In genomic region chr18:78085241-78086185, GRCh38 we compare ENCODE assay signal across 25 cellular contexts.
"Had no signal": no experiment of that assay in that cellular context is flagged by ENCODE, and none has a peak within 500 bp of the region (broad histone marks: within the 10 kb centered on the region; RNA-seq: fewer than 3 reads in every experiment).

No MANE protein-coding gene starts in this region.

- H3K4me1 ChIP-seq: heart right ventricle, left lung, pancreas, right lobe of liver, tibial nerve, upper lobe of left lung, uterus had no signal

- H3K27me3 ChIP-seq: left lung, pancreas, right lobe of liver, tibial nerve, upper lobe of left lung, uterus had no signal

- H3K4me1 Mint-ChIP-seq: naive thymus-derived CD4-positive, alpha-beta T cell; nephron; stimulated activated naive B cell treated with anti-CD40 and anti-IgM and Interleukin-4, amounts not matched to agents 10 μg/mL and 1 μg/mL and 100 μg/mL, for 72 hours had no signal

- H3K27ac Mint-ChIP-seq: naive thymus-derived CD4-positive, alpha-beta T cell; nephron; stimulated activated naive B cell treated with anti-CD40 and anti-IgM and Interleukin-4, amounts not matched to agents 10 μg/mL and 1 μg/mL and 100 μg/mL, for 72 hours; stimulated activated naive CD8-positive, alpha-beta T cell treated with anti-CD3 and anti-CD28 coated beads, Interleukin-15, Interleukin-2, amounts not matched to agents 100 ng/mL and 50 ng/mL, for 24 hours had no signal

- H3K4me3 Mint-ChIP-seq: naive thymus-derived CD4-positive, alpha-beta T cell; nephron; stimulated activated naive B cell treated with anti-CD40 and anti-IgM and Interleukin-4, amounts not matched to agents 10 μg/mL and 1 μg/mL and 100 μg/mL, for 72 hours; stimulated activated naive CD8-positive, alpha-beta T cell treated with anti-CD3 and anti-CD28 coated beads, Interleukin-15, Interleukin-2, amounts not matched to agents 100 ng/mL and 50 ng/mL, for 24 hours had no signal

- H3K9me3 Mint-ChIP-seq: nephron; stimulated activated naive CD8-positive, alpha-beta T cell treated with anti-CD3 and anti-CD28 coated beads, Interleukin-15, Interleukin-2, amounts not matched to agents 100 ng/mL and 50 ng/mL, for 24 hours had no signal

- H3K36me3 Mint-ChIP-seq: naive thymus-derived CD4-positive, alpha-beta T cell; stimulated activated naive B cell treated with anti-CD40 and anti-IgM and Interleukin-4, amounts not matched to agents 10 μg/mL and 1 μg/mL and 100 μg/mL, for 72 hours had no signal

- H3K27me3 Mint-ChIP-seq: stimulated activated naive B cell treated with anti-CD40 and anti-IgM and Interleukin-4, amounts not matched to agents 10 μg/mL and 1 μg/mL and 100 μg/mL, for 72 hours; stimulated activated naive CD8-positive, alpha-beta T cell treated with anti-CD3 and anti-CD28 coated beads, Interleukin-15, Interleukin-2, amounts not matched to agents 100 ng/mL and 50 ng/mL, for 24 hours had no signal

- H3K27ac ChIP-seq: dorsolateral prefrontal cortex, esophagus squamous epithelium, heart right ventricle, left lung, pancreas, right lobe of liver, thoracic aorta, tibial nerve, upper lobe of left lung, uterus had no signal

- ATAC-seq: heart right ventricle; left cardiac atrium; left lung; naive thymus-derived CD4-positive, alpha-beta T cell; pancreas; right lobe of liver; stimulated activated naive B cell treated with anti-CD40 and anti-IgM and Interleukin-4, amounts not matched to agents 10 μg/mL and 1 μg/mL and 100 μg/mL, for 72 hours had no signal

- DNase-seq: dorsolateral prefrontal cortex; effector CD4-positive, alpha-beta T cell; esophagus squamous epithelium; foreskin melanocyte; glutamatergic neuron; heart right ventricle; hippocampal formation; left cardiac atrium; left lung; mesenchymal stem cell; midbrain; naive thymus-derived CD4-positive, alpha-beta T cell; occipital lobe; pancreas; right lobe of liver; small intestine; stimulated activated CD4-positive, alpha-beta T cell treated with anti-CD3 and anti-CD28 coated beads, Interleukin-15, amount 100 ng/mL, for 24 hours; stimulated activated CD4-positive, alpha-beta T cell treated with anti-CD3 and anti-CD28 coated beads, Interleukin-2, amount 100 ng/mL, for 48 hours; stimulated activated naive B cell treated with anti-CD40 and anti-IgM and Interleukin-4, amounts not matched to agents 10 μg/mL and 1 μg/mL and 100 μg/mL, for 72 hours; uterus had no signal

- H3K36me3 ChIP-seq: esophagus squamous epithelium, heart right ventricle, left lung, pancreas, right lobe of liver, thoracic aorta, tibial nerve, upper lobe of left lung, uterus had no signal

- H3K4me3 ChIP-seq: dorsolateral prefrontal cortex, esophagus squamous epithelium, heart right ventricle, left lung, pancreas, right lobe of liver, thoracic aorta, tibial nerve, upper lobe of left lung, uterus had no signal

- H3K9me3 ChIP-seq: esophagus squamous epithelium, heart right ventricle, left lung, pancreas, right lobe of liver, thoracic aorta, tibial nerve, upper lobe of left lung, uterus had no signal
